ENCODE assay signal across 1 cellular context in the genomic region with DNA sequence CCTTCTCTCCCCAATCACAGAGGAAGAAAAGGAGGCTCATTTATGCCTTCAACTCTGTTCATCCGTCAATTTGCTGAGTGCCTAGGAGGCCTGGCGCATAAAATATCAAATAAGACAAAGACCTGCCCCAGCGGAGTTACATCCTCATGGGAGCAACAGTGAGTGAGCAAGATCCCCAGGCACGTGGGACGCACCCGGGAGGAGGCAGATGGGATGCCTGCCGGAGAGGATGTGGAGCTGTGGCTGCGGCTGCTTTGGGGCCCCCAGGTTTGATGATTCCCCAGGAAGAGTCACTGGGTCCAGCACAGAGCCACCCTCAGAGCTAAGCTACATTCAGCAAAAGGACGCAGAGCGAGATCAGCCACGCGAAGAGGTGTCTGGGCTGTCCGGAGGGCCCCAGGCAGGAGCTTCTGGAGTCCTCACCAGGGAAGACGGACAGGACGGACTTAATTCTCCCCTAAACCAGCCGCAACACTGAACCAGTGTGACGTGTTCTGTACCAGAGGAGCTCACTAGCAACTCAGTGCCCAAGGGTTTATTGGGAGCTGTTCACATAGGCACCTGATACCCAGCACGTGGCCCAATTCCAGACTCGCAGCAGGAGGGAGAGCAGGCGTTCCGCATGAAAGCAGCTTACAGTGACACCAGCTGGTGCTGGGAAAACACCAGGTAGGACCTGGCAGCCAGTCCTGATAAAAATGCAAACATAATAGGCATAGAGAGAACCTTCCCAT.
TF ChIP-seq lines count a peak whose summit lies in the region.

No MANE protein-coding gene starts in this region.

TF ChIP-seq in HEK293, 187 proteins besides CTCF, POLR2A, EP300 and RAD21 (continued from another document):
- no peak for TF ChIP-seq ZNF394 (tag by site-specific recombination; IDR thresholded peaks at IDR 0.05; ENCODE audit: borderline replicate concordance)
- TF ChIP-seq GFI1B (tag by site-specific recombination; IDR thresholded peaks at IDR 0.05) = no peak
- TF ChIP-seq, protein P1, sequence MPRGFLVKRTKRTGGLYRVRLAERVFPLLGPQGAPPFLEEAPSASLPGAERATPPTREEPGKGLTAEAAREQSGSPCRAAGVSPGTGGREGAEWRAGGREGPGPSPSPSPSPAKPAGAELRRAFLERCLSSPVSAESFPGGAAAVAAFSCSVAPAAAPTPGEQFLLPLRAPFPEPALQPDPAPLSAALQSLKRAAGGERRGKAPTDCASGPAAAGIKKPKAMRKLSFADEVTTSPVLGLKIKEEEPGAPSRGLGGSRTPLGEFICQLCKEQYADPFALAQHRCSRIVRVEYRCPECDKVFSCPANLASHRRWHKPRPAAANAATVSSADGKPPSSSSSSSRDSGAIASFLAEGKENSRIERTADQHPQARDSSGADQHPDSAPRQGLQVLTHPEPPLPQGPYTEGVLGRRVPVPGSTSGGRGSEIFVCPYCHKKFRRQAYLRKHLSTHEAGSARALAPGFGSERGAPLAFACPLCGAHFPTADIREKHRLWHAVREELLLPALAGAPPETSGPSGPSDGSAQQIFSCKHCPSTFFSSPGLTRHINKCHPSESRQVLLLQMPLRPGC (tag by site-specific recombination; IDR thresholded peaks at IDR 0.05) = 0 out of 2 replicates have a peak, but pooled peaks have one; percentile 14
- TF ChIP-seq OSR2 (tag by site-specific recombination; IDR thresholded peaks at IDR 0.05) = peak; percentile 46; the same call in 1 of the 2 replicates
- TF ChIP-seq ZNF184 (tag by site-specific recombination; IDR thresholded peaks at IDR 0.05) = no peak
- TF ChIP-seq ZNF248 (tag by site-specific recombination; IDR thresholded peaks at IDR 0.05) = no peak
- TF ChIP-seq, protein P2, sequence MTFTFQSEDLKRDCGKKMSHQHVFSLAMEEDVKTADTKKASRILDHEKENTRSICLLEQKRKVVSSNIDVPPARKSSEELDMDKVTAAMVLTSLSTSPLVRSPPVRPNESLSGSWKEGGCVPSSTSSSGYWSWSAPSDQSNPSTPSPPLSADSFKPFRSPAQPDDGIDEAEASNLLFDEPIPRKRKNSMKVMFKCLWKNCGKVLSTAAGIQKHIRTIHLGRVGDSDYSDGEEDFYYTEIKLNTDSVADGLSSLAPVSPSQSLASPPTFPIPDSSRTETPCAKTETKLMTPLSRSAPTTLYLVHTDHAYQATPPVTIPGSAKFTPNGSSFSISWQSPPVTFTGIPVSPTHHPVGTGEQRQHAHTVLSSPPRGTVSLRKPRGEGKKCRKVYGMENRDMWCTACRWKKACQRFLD (tag by site-specific recombination; IDR thresholded peaks at IDR 0.05) = no peak
- no peak for TF ChIP-seq ZNF416 (tag by site-specific recombination; IDR thresholded peaks at IDR 0.05)
- TF ChIP-seq EGR2 (tag by site-specific recombination; IDR thresholded peaks at IDR 0.05; ENCODE audit: low read depth) = no peak
- TF ChIP-seq ZBTB48 (tag by site-specific recombination; IDR thresholded peaks at IDR 0.05) = no peak
- no peak for TF ChIP-seq ZNF24 (tag by site-specific recombination; IDR thresholded peaks at IDR 0.05)
- TF ChIP-seq WT1 (tag by site-specific recombination; IDR thresholded peaks at IDR 0.05) = 0 out of 2 replicates have a peak, but pooled peaks have one; percentile 20
- TF ChIP-seq, protein P3, sequence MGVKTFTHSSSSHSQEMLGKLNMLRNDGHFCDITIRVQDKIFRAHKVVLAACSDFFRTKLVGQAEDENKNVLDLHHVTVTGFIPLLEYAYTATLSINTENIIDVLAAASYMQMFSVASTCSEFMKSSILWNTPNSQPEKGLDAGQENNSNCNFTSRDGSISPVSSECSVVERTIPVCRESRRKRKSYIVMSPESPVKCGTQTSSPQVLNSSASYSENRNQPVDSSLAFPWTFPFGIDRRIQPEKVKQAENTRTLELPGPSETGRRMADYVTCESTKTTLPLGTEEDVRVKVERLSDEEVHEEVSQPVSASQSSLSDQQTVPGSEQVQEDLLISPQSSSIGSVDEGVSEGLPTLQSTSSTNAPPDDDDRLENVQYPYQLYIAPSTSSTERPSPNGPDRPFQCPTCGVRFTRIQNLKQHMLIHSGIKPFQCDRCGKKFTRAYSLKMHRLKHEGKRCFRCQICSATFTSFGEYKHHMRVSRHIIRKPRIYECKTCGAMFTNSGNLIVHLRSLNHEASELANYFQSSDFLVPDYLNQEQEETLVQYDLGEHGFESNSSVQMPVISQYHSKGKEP (tag by site-specific recombination; IDR thresholded peaks at IDR 0.05) = peak; percentile 96
- TF ChIP-seq ZNF16 (tag by site-specific recombination; IDR thresholded peaks at IDR 0.05; ENCODE audit: low read depth) = no peak
TF ChIP-seq in HEK293: peak in this region for 22.
